Comparison of ENCODE assay signal across 1 cellular context in genomic region chr6:14771026-14771425, GRCh38.
TF ChIP-seq lines count a peak whose summit lies in the region.

No MANE protein-coding gene starts in this region.

TF ChIP-seq in IMR-90, 13 proteins besides CTCF, POLR2A, EP300 and RAD21 (continued from another document):
- TF ChIP-seq CHD1 (IDR thresholded peaks at IDR 0.05; ENCODE audit: low read depth, low read length) (no peak), MXI1 (IDR thresholded peaks at IDR 0.05; ENCODE audit: borderline replicate concordance, low read depth, low read length) (no peak), BHLHE40 (IDR thresholded peaks at IDR 0.05; ENCODE audit: low read depth, low read length) (no peak), RCOR1 (IDR thresholded peaks at IDR 0.05; ENCODE audit: insufficient replicate concordance, low read length) (no peak), NFE2L2 (IDR thresholded peaks at IDR 0.05; ENCODE audit: low read depth, low read length) (no peak), ELK1 (IDR thresholded peaks at IDR 0.05; ENCODE audit: borderline replicate concordance, low read depth, low read length) (no peak), CEBPB (IDR thresholded peaks at IDR 0.05; ENCODE audit: low read depth, low read length) (no peak), RFX5 (IDR thresholded peaks at IDR 0.05; ENCODE audit: low read depth, low read length) (no peak), USF2 (IDR thresholded peaks at IDR 0.05; ENCODE audit: low read depth, low read length) (no peak), MAZ (IDR thresholded peaks at IDR 0.05; ENCODE audit: borderline replicate concordance, low read depth, low read length) (no peak), FOS (IDR thresholded peaks at IDR 0.05; ENCODE audit: low read depth, low read length) (no peak)
TF ChIP-seq in IMR-90: peak in this region for 0.
